ENCODE assay signal across 24 cellular contexts in genomic region chr4:83867221-83867620, GRCh38.
DNase-seq lines count a peak whose midpoint lies in the region; ATAC-seq, FAIRE-seq and TF ChIP-seq lines count a peak whose summit lies in the region.
"Had no signal": no experiment of that assay in that cellular context is flagged by ENCODE, and none has a peak within 500 bp of the region (broad histone marks: within the 10 kb centered on the region; RNA-seq: fewer than 3 reads in every experiment).

No MANE protein-coding gene starts in this region.

- H3K18ac ChIP-seq in IMR-90 (ENCODE audit: low read depth, low read length) = no peak overlapping the region

- no peak for TF ChIP-seq CTCF in IMR-90 (conservative IDR thresholded peaks at IDR 0.05; ENCODE audit: low read depth, low read length)
- TF ChIP-seq CTCF in astrocyte (IDR thresholded peaks at IDR 0.05; ENCODE audit: insufficient read depth, low read depth, low read length) = no peak
- no peak for TF ChIP-seq CTCF in CD4-positive, alpha-beta T cell (IDR thresholded peaks at IDR 0.05)

- WGBS in GM23248 (ENCODE audit: low coverage in 1 of 2, low lambda C conversion rate in 2 of 2, missing lambda C conversion rate in 2 of 2), 2 experiments = 80 to 91% methylated on average over 1 of the region's 1 CpG
- no CpG with 5 or more reads among the region's 1 CpG for WGBS in IMR-90 (ENCODE audit: extremely low coverage in 2 of 2, insufficient read length in 1 of 2), 2 experiments

- H3K27me3 ChIP-seq in GM23248 (replicated peaks; ENCODE audit: insufficient read depth) (no peaks in the 10 kb centered on the region), IMR-90 (ENCODE audit: control insufficient read depth, insufficient read depth, low read length) (no peaks in the 10 kb centered on the region), astrocyte (ENCODE audit: insufficient read depth, low read length) (no peaks in the 10 kb centered on the region)
- H3K27me3 ChIP-seq in CD4-positive, alpha-beta T cell (ENCODE audit: control insufficient read depth, insufficient read depth, low read length) = no peaks in the 10 kb centered on the region
- H3K27me3 ChIP-seq: BLaER1 treated with 17β-estradiol and CSF1 and Interleukin-3, amounts not matched to agents 10 nM and 100 nM had no signal

- H3K4me3 Mint-ChIP-seq in astrocyte (ENCODE audit: unreplicated experiment) = no peak overlapping the region
- no peak overlapping the region for H3K4me3 Mint-ChIP-seq in CD4-positive, alpha-beta T cell
- H3K4me3 Mint-ChIP-seq: B cell; CD4-positive, alpha-beta memory T cell; CD8-positive, alpha-beta memory T cell had no signal

- no peak overlapping the region for H3K23ac ChIP-seq in IMR-90 (ENCODE audit: low read depth, low read length)

- ATAC-seq in IMR-90 (ENCODE audit: low read depth) = no peak
- no peak for ATAC-seq in CD4-positive, alpha-beta T cell (ENCODE audit: poor library complexity)
- no peak for ATAC-seq in GM21717 (IDR thresholded peaks at IDR 0.05; ENCODE audit: unreplicated experiment)

- in situ Hi-C loops in GM23248 (cut with MboI) = no loop called here
- in situ Hi-C loops in IMR-90 (cut with MboI; ENCODE audit: low sequenced_read_pairs) = no loop called here

- no peak overlapping the region for H2BK120ac ChIP-seq in IMR-90 (ENCODE audit: low read depth, low read length)

- no peak overlapping the region for H2BK5ac ChIP-seq in IMR-90 (ENCODE audit: low read depth, low read length, poor library complexity, severe bottlenecking)

- H3K14ac ChIP-seq in IMR-90 (replicated peaks; ENCODE audit: low read depth, low read length) = no peak overlapping the region

- no peak overlapping the region for H2BK15ac ChIP-seq in IMR-90 (ENCODE audit: low read depth, low read length)

- no peak overlapping the region for H4K5ac ChIP-seq in IMR-90 (ENCODE audit: low read depth, low read length)

- H3F3A ChIP-seq in GM23248 (ENCODE audit: insufficient read depth) = no peaks in the 10 kb centered on the region

- POLR2A ChIA-PET in IMR-90 (lab: Charles Lee; ENCODE audit: unreplicated experiment) = no interaction called here
- POLR2A ChIA-PET in CD4-positive, alpha-beta T cell (lab: Charles Lee) = no interaction called here

- H4K91ac ChIP-seq in IMR-90 (ENCODE audit: insufficient read depth, low read depth, low read length) = no peak overlapping the region

- H3K79me2 ChIP-seq in GM23248 (ENCODE audit: insufficient read depth) = no peaks in the 10 kb centered on the region
- no peaks in the 10 kb centered on the region for H3K79me2 ChIP-seq in astrocyte (ENCODE audit: insufficient read depth, low read length)

- H3K9ac ChIP-seq in GM23248 (no peak overlapping the region), IMR-90 (ENCODE audit: low read depth, low read length) (no peak overlapping the region), astrocyte (ENCODE audit: low read length) (no peak overlapping the region)
- H3K9ac ChIP-seq: BLaER1 treated with 17β-estradiol and CSF1 and Interleukin-3, amounts not matched to agents 10 nM and 100 nM had no signal

- H2AK5ac ChIP-seq in IMR-90 (ENCODE audit: low read depth, low read length) = no peak overlapping the region

- no peak overlapping the region for H3K4me3 ChIP-seq in GM23248
- no peak overlapping the region for H3K4me3 ChIP-seq in IMR-90 (ENCODE audit: insufficient read depth, low read depth, low read length)
- no peak overlapping the region for H3K4me3 ChIP-seq in astrocyte (ENCODE audit: insufficient read depth, low read depth, low read length)
- H3K4me3 ChIP-seq: BLaER1 treated with 17β-estradiol and CSF1 and Interleukin-3, amounts not matched to agents 10 nM and 100 nM had no signal

- no peak overlapping the region for H3K56ac ChIP-seq in IMR-90 (ENCODE audit: extremely low read depth, insufficient read depth, low read length)

- H3K9me3 ChIP-seq in GM23248 (ENCODE audit: low read depth) (no peaks in the 10 kb centered on the region), IMR-90 (ENCODE audit: control insufficient read depth, insufficient read depth, low read length) (no peaks in the 10 kb centered on the region), astrocyte (ENCODE audit: insufficient read depth, low read depth, low read length) (no peaks in the 10 kb centered on the region)
- no peaks in the 10 kb centered on the region for H3K9me3 ChIP-seq in CD4-positive, alpha-beta T cell (ENCODE audit: control insufficient read depth, low read length)
- H3K9me3 ChIP-seq: BLaER1 treated with 17β-estradiol and CSF1 and Interleukin-3, amounts not matched to agents 10 nM and 100 nM had no signal

- H3K4me1 ChIP-seq in GM23248 (ENCODE audit: insufficient read depth) = no peaks in the 10 kb centered on the region
- H3K4me1 ChIP-seq in IMR-90 (ENCODE audit: control insufficient read depth, insufficient read depth, low read length) = 0 out of 2 replicates have a peak, but pooled peaks cover 2% of the 10 kb centered on the region
- H3K4me1 ChIP-seq in astrocyte (ENCODE audit: insufficient read depth, low read length) = peaks cover 6% of the 10 kb centered on the region

- H3K36me3 Mint-ChIP-seq in astrocyte (ENCODE audit: low read depth, unreplicated experiment) = no peaks in the 10 kb centered on the region
- H3K36me3 Mint-ChIP-seq in CD4-positive, alpha-beta T cell (ENCODE audit: low read depth) = no peaks in the 10 kb centered on the region
- H3K36me3 Mint-ChIP-seq: CD4-positive, alpha-beta memory T cell; CD8-positive, alpha-beta memory T cell had no signal

- H3K27me3 Mint-ChIP-seq in astrocyte (ENCODE audit: low read depth, unreplicated experiment) = no peaks in the 10 kb centered on the region
- H3K27me3 Mint-ChIP-seq in CD4-positive, alpha-beta T cell = no peaks in the 10 kb centered on the region

- TF ChIP-seq POLR2A in IMR-90 (IDR thresholded peaks at IDR 0.05; ENCODE audit: low read depth, low read length) = no peak

- peak overlapping the region; percentile 34 for H3K27ac Mint-ChIP-seq in astrocyte (ENCODE audit: unreplicated experiment)
- H3K27ac Mint-ChIP-seq in CD4-positive, alpha-beta T cell = no peak overlapping the region
- H3K27ac Mint-ChIP-seq: B cell; CD4-positive, alpha-beta memory T cell had no signal

- dilution Hi-C loops in IMR-90 (cut with HindIII; ENCODE audit: low sequenced_read_pairs, unreplicated experiment) = no loop called here

- FAIRE-seq in astrocyte (lab: Jason Lieb, UNC) = no peak
- FAIRE-seq: A204.1, G401.6, GM12891, GM19239 had no signal

- CTCF ChIA-PET in IMR-90 (lab: Yijun Ruan, JAX) = no interaction called here
- CTCF ChIA-PET in CD4-positive, alpha-beta T cell (lab: Charles Lee) = no interaction called here

- H3K79me1 ChIP-seq in IMR-90 (ENCODE audit: low read depth in 1 of 2, low read length in 2 of 2) = no peaks in the 10 kb centered on the region

- peaks cover 3% of the 10 kb centered on the region for H3K9me3 Mint-ChIP-seq in astrocyte (ENCODE audit: unreplicated experiment)
- H3K9me3 Mint-ChIP-seq in CD4-positive, alpha-beta T cell = no peaks in the 10 kb centered on the region
- H3K9me3 Mint-ChIP-seq: CD4-positive, alpha-beta memory T cell had no signal

- no peak overlapping the region for H2BK20ac ChIP-seq in IMR-90 (ENCODE audit: low read depth, low read length)

- no TSS peak for BruUV-seq in IMR-90 (replicated peaks; lab: Mats Ljungman, UMichigan)

- no peaks in the 10 kb centered on the region for H3K9me2 ChIP-seq in GM23248 (ENCODE audit: insufficient read depth)

- peaks cover 21% of the 10 kb centered on the region for H3K4me1 Mint-ChIP-seq in astrocyte (ENCODE audit: low read depth, unreplicated experiment)
- H3K4me1 Mint-ChIP-seq in CD4-positive, alpha-beta T cell (ENCODE audit: low read depth) = no peaks in the 10 kb centered on the region
- H3K4me1 Mint-ChIP-seq: B cell; CD4-positive, alpha-beta memory T cell; CD8-positive, alpha-beta memory T cell had no signal

- no peak overlapping the region for H3K4ac ChIP-seq in IMR-90 (ENCODE audit: low read depth, low read length)

- H3K4me2 ChIP-seq in GM23248 (ENCODE audit: unreplicated experiment) (no peak overlapping the region), IMR-90 (ENCODE audit: low read depth, low read length) (no peak overlapping the region), astrocyte (ENCODE audit: low read length) (no peak overlapping the region)
- H3K4me2 ChIP-seq: BLaER1 treated with 17β-estradiol and CSF1 and Interleukin-3, amounts not matched to agents 10 nM and 100 nM had no signal

- H3K27ac ChIP-seq in GM23248 = no peak overlapping the region
- H3K27ac ChIP-seq in IMR-90 (ENCODE audit: insufficient read depth, low read length) = no peak overlapping the region
- no peak overlapping the region for H3K27ac ChIP-seq in astrocyte (ENCODE audit: low read depth, low read length)
- H3K27ac ChIP-seq in CD4-positive, alpha-beta T cell (ENCODE audit: low read depth, low read length) = no peak overlapping the region
- H3K27ac ChIP-seq: BLaER1 treated with 17β-estradiol and CSF1 and Interleukin-3, amounts not matched to agents 10 nM and 100 nM; C4-2B had no signal

- H3K36me3 ChIP-seq in GM23248 (ENCODE audit: low read depth) = no peaks in the 10 kb centered on the region
- H3K36me3 ChIP-seq in IMR-90 (ENCODE audit: control insufficient read depth, insufficient read depth, low read length) = no peaks in the 10 kb centered on the region
- H3K36me3 ChIP-seq in astrocyte (ENCODE audit: insufficient read depth, low read length) = no peaks in the 10 kb centered on the region
- H3K36me3 ChIP-seq: BLaER1 treated with 17β-estradiol and CSF1 and Interleukin-3, amounts not matched to agents 10 nM and 100 nM had no signal

- peak overlapping the region; percentile 3; the same call in 1 of the 2 replicates for H2AFZ ChIP-seq in GM23248
- no peak overlapping the region for H2AFZ ChIP-seq in IMR-90 (replicated peaks; ENCODE audit: low read length, poor library complexity)
- H2AFZ ChIP-seq in astrocyte (ENCODE audit: low read depth, low read length) = no peak overlapping the region

- H4K20me1 ChIP-seq in GM23248 (ENCODE audit: insufficient read depth) (no peaks in the 10 kb centered on the region), IMR-90 (ENCODE audit: insufficient read depth, low read length) (no peaks in the 10 kb centered on the region), astrocyte (ENCODE audit: insufficient read depth, low read length) (no peaks in the 10 kb centered on the region)
- H4K20me1 ChIP-seq: BLaER1 treated with 17β-estradiol and CSF1 and Interleukin-3, amounts not matched to agents 10 nM and 100 nM had no signal

- no peak for TF ChIP-seq RAD21 in IMR-90 (IDR thresholded peaks at IDR 0.05; ENCODE audit: low read length)

- DNase-seq in GM23248 (no peak), IMR-90 (peak; percentile 35), astrocyte (ENCODE audit: low read depth) (peak; percentile 62), kidney tubule cell (ENCODE audit: low spot score) (peak; percentile 25), DMS153 treated with DMSO at 0.1 percent for 48 hours (lab: John Stamatoyannopoulos, UW; ENCODE audit: unreplicated experiment) (no peak), cortex of kidney (lab: John Stamatoyannopoulos, UW) (no peak)
- no peak for DNase-seq in CD4-positive, alpha-beta T cell
- DNase-seq: 8988T; AML-193; CD4-positive, alpha-beta memory T cell; CD8-positive, alpha-beta memory T cell; COR-L47; DMS 273 treated with DMSO at 0.1 percent for 48 hours; DMS153; DMS79 treated with DMSO at 0.1 percent for 48 hours; GF-D8 had no signal

- H2AK9ac ChIP-seq in IMR-90 (replicated peaks; ENCODE audit: low read depth, low read length, poor library complexity) = no peak overlapping the region

- H4K8ac ChIP-seq in IMR-90 (ENCODE audit: low read depth in 2 of 2, low read length in 2 of 2) = no peak overlapping the region

- intact Hi-C loops in IMR-90 (cut with micrococcal nuclease) = no loop called here
- intact Hi-C loops in CD4-positive, alpha-beta T cell (cut with DNase I, micrococcal nuclease) = no loop called here

- peaks cover 5% of the 10 kb centered on the region for H3K9me1 ChIP-seq in IMR-90 (ENCODE audit: insufficient read depth, low read length)

Comparison
In these comparisons a context has a peak if more than half of its experiments do, and no peak if none do; other contexts are left out.
1. DNase-seq: peak in IMR-90 (single experiment), astrocyte (single experiment) and kidney tubule cell (single experiment); none in GM23248 (single experiment), DMS153 treated with DMSO at 0.1 percent for 48 hours (single experiment), CD4-positive, alpha-beta T cell (0 of 10) and cortex of kidney (single experiment).